ENCODE assay signal across 8 cellular contexts in the genomic region with DNA sequence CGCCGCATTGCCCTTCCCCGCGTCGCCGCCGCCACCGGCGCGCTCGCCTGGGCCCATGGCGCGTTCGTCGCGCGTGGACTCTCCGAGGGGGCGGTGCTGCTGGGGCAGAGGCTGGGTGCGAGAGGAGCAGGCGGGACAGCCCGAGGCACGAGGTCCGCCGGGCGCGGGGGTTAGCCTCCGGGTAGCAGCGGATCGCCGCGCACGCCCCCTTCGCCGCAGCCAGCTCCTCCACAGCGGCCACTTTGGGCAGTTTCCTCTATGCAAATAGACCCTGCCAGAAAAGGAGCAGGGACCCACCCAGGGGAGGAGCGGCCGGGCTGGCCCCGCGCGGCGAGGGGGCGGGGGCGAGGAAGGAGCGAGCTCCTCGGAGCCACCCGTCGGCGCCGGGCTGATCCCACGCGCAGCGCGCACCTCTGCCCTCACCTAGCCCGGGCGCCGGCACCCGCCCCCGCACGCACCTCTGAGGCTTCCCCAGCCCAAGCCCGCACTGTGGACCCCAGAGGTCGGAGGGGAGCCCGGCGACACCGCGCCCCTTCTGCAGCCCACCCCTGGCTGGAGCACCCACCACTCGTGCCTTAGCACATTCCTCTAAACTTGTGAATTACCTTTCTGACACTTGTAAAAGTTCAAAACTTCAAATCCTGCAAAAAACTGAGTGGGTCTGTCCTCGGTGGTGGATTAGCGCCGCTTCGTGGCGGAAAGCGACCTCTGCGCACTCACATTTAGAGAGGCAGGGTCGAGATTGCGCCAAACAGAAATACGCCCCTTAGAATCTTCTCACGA. TPM values are rescaled to one million over a fixed set of nuclear protein-coding genes. Genes with fewer than 3 reads are reported as not detected.
DNase-seq lines count a peak whose midpoint lies in the region; ATAC-seq and TF ChIP-seq lines count a peak whose summit lies in the region.

A gene (minus strand): TSS at position 253 of the 783 bp plus-strand sequence.

- DNase-seq in GM12864 (ENCODE audit: low read depth) (no peak), LNCaP clone FGC (ENCODE audit: low read depth) (no peak), endothelial cell (ENCODE audit: low spot score) (peak; percentile 73), memory B cell (ENCODE audit: low spot score in 2 of 2) (peak in 1 of 2 donors; percentile 27), hippocampal formation (lab: John Stamatoyannopoulos, UW) (no peak)
- DNase-seq in activated CD4-positive, alpha-beta memory T cell treated with anti-CD3 and anti-CD28 coated beads for 36 hours, result peak; percentile 49
- DNase-seq in stimulated activated naive B cell treated with anti-CD40 and anti-IgM and Interleukin-4, amounts not matched to agents 10 μg/mL and 1 μg/mL and 100 μg/mL, for 72 hours, result no peak

- POLR2A ChIA-PET in activated CD4-positive, alpha-beta memory T cell treated with anti-CD3 and anti-CD28 coated beads for 36 hours (lab: Charles Lee), result no interaction called here

- peaks cover 15% of the 10 kb centered on the region for H3K36me3 Mint-ChIP-seq in activated CD4-positive, alpha-beta memory T cell treated with anti-CD3 and anti-CD28 coated beads for 36 hours
- H3K36me3 Mint-ChIP-seq in endothelial cell (ENCODE audit: low read depth, unreplicated experiment), result peaks cover 27% of the 10 kb centered on the region
- peaks cover 17% of the 10 kb centered on the region for H3K36me3 Mint-ChIP-seq in memory B cell
- H3K36me3 Mint-ChIP-seq in stimulated activated naive B cell treated with anti-CD40 and anti-IgM and Interleukin-4, amounts not matched to agents 10 μg/mL and 1 μg/mL and 100 μg/mL, for 72 hours, result peaks cover 31 to 42% of the 10 kb centered on the region in 2 donors

- H3K4me1 Mint-ChIP-seq in activated CD4-positive, alpha-beta memory T cell treated with anti-CD3 and anti-CD28 coated beads for 36 hours (ENCODE audit: low read depth), result peaks cover 5% of the 10 kb centered on the region
- peaks cover 41% of the 10 kb centered on the region for H3K4me1 Mint-ChIP-seq in endothelial cell (ENCODE audit: unreplicated experiment)
- H3K4me1 Mint-ChIP-seq in memory B cell, result peaks cover 12% of the 10 kb centered on the region
- peaks cover 5 to 28% of the 10 kb centered on the region in 2 donors for H3K4me1 Mint-ChIP-seq in stimulated activated naive B cell treated with anti-CD40 and anti-IgM and Interleukin-4, amounts not matched to agents 10 μg/mL and 1 μg/mL and 100 μg/mL, for 72 hours

- peaks cover 41% of the 10 kb centered on the region for H3K27me3 Mint-ChIP-seq in activated CD4-positive, alpha-beta memory T cell treated with anti-CD3 and anti-CD28 coated beads for 36 hours
- peaks cover 21% of the 10 kb centered on the region for H3K27me3 Mint-ChIP-seq in endothelial cell (ENCODE audit: unreplicated experiment)
- H3K27me3 Mint-ChIP-seq in memory B cell, result peaks cover 19% of the 10 kb centered on the region
- peaks cover 49 to 53% of the 10 kb centered on the region in 2 donors for H3K27me3 Mint-ChIP-seq in stimulated activated naive B cell treated with anti-CD40 and anti-IgM and Interleukin-4, amounts not matched to agents 10 μg/mL and 1 μg/mL and 100 μg/mL, for 72 hours

- H3K4me3 Mint-ChIP-seq in activated CD4-positive, alpha-beta memory T cell treated with anti-CD3 and anti-CD28 coated beads for 36 hours, result peak within 1 kb of the TSS; percentile 37
- peak within 1 kb of the TSS; percentile 93 for H3K4me3 Mint-ChIP-seq in endothelial cell (ENCODE audit: unreplicated experiment)
- peak within 1 kb of the TSS; percentile 81 for H3K4me3 Mint-ChIP-seq in memory B cell
- peak within 1 kb of the TSS; percentile 77 for H3K4me3 Mint-ChIP-seq in stimulated activated naive B cell treated with anti-CD40 and anti-IgM and Interleukin-4, amounts not matched to agents 10 μg/mL and 1 μg/mL and 100 μg/mL, for 72 hours

- ATAC-seq in memory B cell (ENCODE audit: low read depth), result peak; percentile 74
- peak; percentile 71 to 79 for ATAC-seq in stimulated activated naive B cell treated with anti-CD40 and anti-IgM and Interleukin-4, amounts not matched to agents 10 μg/mL and 1 μg/mL and 100 μg/mL, for 72 hours (replicated peaks)
- ATAC-seq in HG03039 (IDR thresholded peaks at IDR 0.05; ENCODE audit: unreplicated experiment), result no peak

- intact Hi-C loops in activated CD4-positive, alpha-beta memory T cell treated with anti-CD3 and anti-CD28 coated beads for 36 hours (cut with micrococcal nuclease), result loop anchor here (2.0 to 5.0 kb wide), 2 partner anchors 310 to 353 kb away; no protein-coding TSS in a partner anchor

- H3K9me3 Mint-ChIP-seq in activated CD4-positive, alpha-beta memory T cell treated with anti-CD3 and anti-CD28 coated beads for 36 hours, result peaks cover 16% of the 10 kb centered on the region
- H3K9me3 Mint-ChIP-seq in endothelial cell (ENCODE audit: unreplicated experiment), result no peaks in the 10 kb centered on the region
- H3K9me3 Mint-ChIP-seq in memory B cell, result peaks cover 12% of the 10 kb centered on the region
- H3K9me3 Mint-ChIP-seq in stimulated activated naive B cell treated with anti-CD40 and anti-IgM and Interleukin-4, amounts not matched to agents 10 μg/mL and 1 μg/mL and 100 μg/mL, for 72 hours, result peaks cover 15% of the 10 kb centered on the region in 2 donors

- H3K4me3 ChIP-seq in GM12864 (ENCODE audit: low read depth, low read length), result peak within 1 kb of the TSS; percentile 22; the same call in 1 of the 2 replicates
- H3K4me3 ChIP-seq in LNCaP clone FGC (ENCODE audit: low read depth, low read length), result peak within 1 kb of the TSS; percentile 47

- peak; percentile 61 for TF ChIP-seq CTCF in GM12864 (IDR thresholded peaks at IDR 0.05; ENCODE audit: low read depth, low read length, missing control alignments)
- TF ChIP-seq CTCF in LNCaP clone FGC (IDR thresholded peaks at IDR 0.05; ENCODE audit: control insufficient read depth, extremely low read depth, insufficient read depth), result peak; percentile 95
- TF ChIP-seq CTCF in endothelial cell (IDR thresholded peaks at IDR 0.05; ENCODE audit: unreplicated experiment), result peak; percentile 73

- H3K27ac Mint-ChIP-seq in activated CD4-positive, alpha-beta memory T cell treated with anti-CD3 and anti-CD28 coated beads for 36 hours, result no peak within 1 kb of the TSS
- H3K27ac Mint-ChIP-seq in endothelial cell (ENCODE audit: unreplicated experiment) (no peak within 1 kb of the TSS), memory B cell (no peak within 1 kb of the TSS)
- H3K27ac Mint-ChIP-seq in stimulated activated naive B cell treated with anti-CD40 and anti-IgM and Interleukin-4, amounts not matched to agents 10 μg/mL and 1 μg/mL and 100 μg/mL, for 72 hours, result no peak within 1 kb of the TSS

- CTCF ChIA-PET in activated CD4-positive, alpha-beta memory T cell treated with anti-CD3 and anti-CD28 coated beads for 36 hours (lab: Charles Lee), result interaction anchor here (2.0 kb wide), 1 partner anchor 307 kb away, joined by 6 read pairs; no protein-coding TSS in a partner anchor

RNA-seq across cellular contexts. Expression of the gene that starts here (rescaled TPM):
- under 1 TPM in 1 of 2 experiments, not detected in 1; 0.15 TPM for total RNA-seq in activated CD4-positive, alpha-beta memory T cell treated with anti-CD3 and anti-CD28 coated beads for 36 hours
- 75.2 TPM for total RNA-seq in endothelial cell (ENCODE audit: unreplicated experiment)

Comparison
In these comparisons a context has a peak if more than half of its experiments do, and no peak if none do; other contexts are left out.
1. RNA of the gene that starts here (total RNA-seq): 75.2 TPM in endothelial cell (single experiment); 0.15 TPM in activated CD4-positive, alpha-beta memory T cell treated with anti-CD3 and anti-CD28 coated beads for 36 hours; every median in the first group is over 10 times any median in the second.
2. Peak in DNase-seq in activated CD4-positive, alpha-beta memory T cell treated with anti-CD3 and anti-CD28 coated beads for 36 hours; RNA of the gene not detected or under 1 TPM.
3. H3K4me3 Mint-ChIP-seq: peak in every context shown above with its lines; median percentile 93 in endothelial cell; 81 in memory B cell; 77 in stimulated activated naive B cell treated with anti-CD40 and anti-IgM and Interleukin-4, amounts not matched to agents 10 μg/mL and 1 μg/mL and 100 μg/mL, for 72 hours; 37 in activated CD4-positive, alpha-beta memory T cell treated with anti-CD3 and anti-CD28 coated beads for 36 hours.
4. Peak in every context shown above with its lines, with median percentiles within 50 percentile points of each other: CTCF ChIP-seq.